Comparison of ENCODE assay signal across 12 cellular contexts in genomic region chr6:106527979-106528378, GRCh38.
DNase-seq lines count a peak whose midpoint lies in the region; ATAC-seq and TF ChIP-seq lines count a peak whose summit lies in the region.
"Had no signal": no experiment of that assay in that cellular context is flagged by ENCODE, and none has a peak within 500 bp of the region (broad histone marks: within the 10 kb centered on the region; RNA-seq: fewer than 3 reads in every experiment).

No MANE protein-coding gene starts in this region.

- peak overlapping the region; percentile 16 for H2AFZ ChIP-seq in ACC112 (ENCODE audit: low read length, unreplicated experiment)

- TF ChIP-seq CTCF in VCaP (conservative IDR thresholded peaks at IDR 0.05) (no peak), fibroblast of villous mesenchyme (IDR thresholded peaks at IDR 0.05; ENCODE audit: insufficient read depth, low read depth, low read length) (no peak)

- H3K27ac ChIP-seq in ACC112 (ENCODE audit: low read depth, low read length) (peak overlapping the region; percentile 98), VCaP (peak overlapping the region; percentile 69)

- ATAC-seq in HG02870 (IDR thresholded peaks at IDR 0.05; ENCODE audit: unreplicated experiment) (no peak), GM21737 (IDR thresholded peaks at IDR 0.05; ENCODE audit: unreplicated experiment) (no peak), left lobe of liver (no peak)

- peak; percentile 89 for DNase-seq in GM04504 (ENCODE audit: low read depth)
- peak; percentile 93 for DNase-seq in fibroblast of villous mesenchyme (ENCODE audit: low read depth)
- DNase-seq in NCI-H2029 treated with DMSO at 0.1 percent for 48 hours (lab: John Stamatoyannopoulos, UW) = no peak
- DNase-seq in left lobe of liver (ENCODE audit: low spot score) = no peak
- DNase-seq: activated naive CD8-positive, alpha-beta T cell treated with anti-CD3 and anti-CD28 coated beads, Interleukin-2, amount 10 ng/mL, durations not matched to agents 7 days and 5 days; glutamatergic neuron; NCI-H187; nephron progenitor cell had no signal

- H3K79me2 ChIP-seq in ACC112 (ENCODE audit: control insufficient read depth, insufficient read depth, low read length, unreplicated experiment) = peaks cover 23% of the 10 kb centered on the region

- H3K4me3 ChIP-seq in ACC112 (ENCODE audit: low read depth, low read length) = peak overlapping the region; percentile 46
- H3K4me3 ChIP-seq in fibroblast of villous mesenchyme (ENCODE audit: low read depth, low read length) = no peak overlapping the region

- H3K36me3 ChIP-seq in ACC112 (ENCODE audit: insufficient read depth, low read length) = peaks cover 28% of the 10 kb centered on the region

- peaks cover 59% of the 10 kb centered on the region for H3K4me1 ChIP-seq in ACC112 (ENCODE audit: control insufficient read depth, insufficient read depth, low read length, unreplicated experiment)

- H3K27me3 ChIP-seq in ACC112 (ENCODE audit: insufficient read depth, low read length) = no peaks in the 10 kb centered on the region

Comparison
In these comparisons a context has a peak if more than half of its experiments do, and no peak if none do; other contexts are left out.
1. DNase-seq: peak in GM04504 (single experiment) and fibroblast of villous mesenchyme (single experiment); none in NCI-H2029 treated with DMSO at 0.1 percent for 48 hours (single experiment) and left lobe of liver (single experiment).